ENCODE assay signal across 11 cellular contexts in the genomic region with DNA sequence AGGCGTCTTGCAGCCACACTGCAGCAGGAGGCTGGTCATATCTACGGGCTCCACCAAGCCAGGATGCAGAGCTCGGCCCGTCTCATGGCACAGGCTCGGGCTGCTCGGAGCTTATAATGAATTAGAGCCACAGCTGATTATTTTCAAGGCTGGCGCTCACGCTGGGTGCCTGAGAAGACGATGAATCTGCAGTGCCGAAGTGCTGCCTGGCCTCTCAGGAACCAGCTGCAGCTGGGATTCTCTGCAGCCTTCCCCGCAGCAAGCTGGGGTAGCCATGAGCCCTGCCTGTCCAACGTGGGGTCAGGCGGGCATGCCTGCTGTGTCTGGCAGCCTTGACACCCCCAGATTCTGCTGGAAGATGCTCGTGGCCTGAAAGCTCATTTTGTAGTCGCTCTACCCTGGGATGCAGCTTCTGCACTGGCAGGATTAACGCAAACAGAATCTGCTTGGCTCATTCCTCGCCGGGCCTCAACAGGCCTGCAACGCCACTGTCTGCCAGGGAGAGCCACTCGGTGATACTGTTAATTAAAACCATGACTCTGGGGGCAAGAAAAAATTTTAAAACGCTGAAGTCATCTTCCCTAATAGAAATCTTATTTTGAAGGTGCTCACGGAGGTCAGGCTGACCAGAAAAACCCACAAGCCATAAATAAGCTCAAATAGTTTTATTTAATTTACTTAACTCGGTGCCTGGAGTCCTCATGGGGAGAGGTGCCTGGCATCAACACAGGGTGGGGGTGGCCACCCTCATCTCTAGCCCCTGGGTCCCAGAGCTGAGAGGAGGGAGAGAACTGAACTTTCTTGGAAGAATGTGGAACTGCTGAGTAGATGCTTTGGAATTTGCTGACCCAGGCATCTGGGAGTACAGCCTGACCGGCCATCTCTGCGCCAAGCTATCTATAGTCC.
DNase-seq lines count a peak whose midpoint lies in the region; ATAC-seq and TF ChIP-seq lines count a peak whose summit lies in the region.
"Had no signal": no experiment of that assay in that cellular context is flagged by ENCODE, and none has a peak within 500 bp of the region (broad histone marks: within the 10 kb centered on the region; RNA-seq: fewer than 3 reads in every experiment).

No MANE protein-coding gene starts in this region.

- no peak for ATAC-seq in GM18868 (IDR thresholded peaks at IDR 0.05; ENCODE audit: unreplicated experiment)

- peak overlapping the region; percentile 94 for H3K4me2 ChIP-seq in Loucy (ENCODE audit: low read depth, low read length, poor library complexity, severe bottlenecking)

- H3K27me3 ChIP-seq in AG04450 (ENCODE audit: control insufficient read depth, insufficient read depth, low read length): peaks cover 4% of the 10 kb centered on the region
- H3K27me3 ChIP-seq in Loucy (ENCODE audit: insufficient read depth, low read length, poor library complexity, severe bottlenecking): no peaks in the 10 kb centered on the region
- no peaks in the 10 kb centered on the region for H3K27me3 ChIP-seq in effector memory CD4-positive, alpha-beta T cell (replicated peaks; ENCODE audit: control insufficient read depth, insufficient read depth, low read length, poor library complexity, severe bottlenecking)

- H4K20me1 ChIP-seq in Loucy (ENCODE audit: insufficient read depth, low read length, poor library complexity, severe bottlenecking): peaks cover 26% of the 10 kb centered on the region

- peaks cover 11% of the 10 kb centered on the region for H3K4me1 Mint-ChIP-seq in activated CD4-positive, alpha-beta T cell treated with anti-CD3 and anti-CD28 coated beads, Interleukin-2, amount 10 ng/mL, durations not matched to agents 24 days and 14 days

- TF ChIP-seq CTCF in AG04450 (IDR thresholded peaks at IDR 0.05; ENCODE audit: low read depth, low read length) (no peak), Loucy (conservative IDR thresholded peaks at IDR 0.05; ENCODE audit: low read length) (no peak)

- POLR2A ChIA-PET in AG04450 (lab: Yijun Ruan, JAX): interaction anchor here (0.8 to 1.7 kb wide), 2 partner anchors 13 to 25 kb away, joined by 3 to 7 read pairs; no protein-coding TSS in a partner anchor

- H3K9me3 Mint-ChIP-seq in activated CD4-positive, alpha-beta T cell treated with anti-CD3 and anti-CD28 coated beads, Interleukin-2, amount 10 ng/mL, durations not matched to agents 24 days and 14 days: no peaks in the 10 kb centered on the region

- peaks cover 3% of the 10 kb centered on the region for H3K36me3 Mint-ChIP-seq in activated CD4-positive, alpha-beta T cell treated with anti-CD3 and anti-CD28 coated beads, Interleukin-2, amount 10 ng/mL, durations not matched to agents 24 days and 14 days (ENCODE audit: low read depth)

- peaks cover 93% of the 10 kb centered on the region for H3K79me2 ChIP-seq in Loucy (ENCODE audit: insufficient read depth, low read length)

- H3K4me1 ChIP-seq in Loucy (ENCODE audit: insufficient read depth, low read length, poor library complexity, severe bottlenecking): peaks cover 67% of the 10 kb centered on the region
- H3K4me1 ChIP-seq in effector memory CD4-positive, alpha-beta T cell (ENCODE audit: control insufficient read depth, insufficient read depth, low read length, poor library complexity, severe bottlenecking): peaks cover 18% of the 10 kb centered on the region

- H3F3A ChIP-seq in Loucy (ENCODE audit: low read depth): peaks cover 3% of the 10 kb centered on the region

- no peak overlapping the region for H3K4me3 Mint-ChIP-seq in activated CD4-positive, alpha-beta T cell treated with anti-CD3 and anti-CD28 coated beads, Interleukin-2, amount 10 ng/mL, durations not matched to agents 24 days and 14 days
- H3K4me3 Mint-ChIP-seq: activated CD4-positive, alpha-beta T cell treated with anti-CD3 and anti-CD28 coated beads, Interleukin-2, amount 10 ng/mL, durations not matched to agents 7 days and 5 days had no signal

- H3K9me3 ChIP-seq in AG04450 (ENCODE audit: control insufficient read depth, insufficient read depth, low read length) (peaks cover 8% of the 10 kb centered on the region), Loucy (ENCODE audit: insufficient read depth, low read depth, low read length) (no peaks in the 10 kb centered on the region)
- H3K9me3 ChIP-seq in effector memory CD4-positive, alpha-beta T cell (ENCODE audit: control insufficient read depth, low read length): no peaks in the 10 kb centered on the region

- no peak for DNase-seq in AG04450 (ENCODE audit: low read depth, low spot score)
- DNase-seq in epidermal melanocyte (ENCODE audit: insufficient read length, low spot score): peak; percentile 68
- peak; percentile 33 for DNase-seq in occipital lobe (lab: John Stamatoyannopoulos, UW)
- DNase-seq in effector memory CD4-positive, alpha-beta T cell: no peak
- no peak for DNase-seq in activated CD4-positive, CD25-positive, alpha-beta regulatory T cell treated with anti-CD3 and anti-CD28 coated beads, Interleukin-2, amount 50 U/mL, for 72 hours
- DNase-seq in activated CD4-positive, alpha-beta T cell treated with anti-CD3 and anti-CD28 coated beads, Interleukin-2, amount 10 ng/mL, durations not matched to agents 24 days and 14 days: no peak
- DNase-seq: activated CD4-positive, alpha-beta T cell treated with anti-CD3 and anti-CD28 coated beads, Interleukin-2, amount 10 ng/mL, durations not matched to agents 7 days and 5 days; dermis blood vessel endothelial cell; NCI-H524 treated with DMSO at 0.1 percent for 48 hours had no signal

- H3K9ac ChIP-seq in Loucy (ENCODE audit: low read depth, low read length, poor library complexity, severe bottlenecking): peak overlapping the region; percentile 99

- no peak overlapping the region for H2AFZ ChIP-seq in Loucy (ENCODE audit: low read length)

- intact Hi-C loops in activated CD4-positive, alpha-beta T cell treated with anti-CD3 and anti-CD28 coated beads, Interleukin-2, amount 10 ng/mL, durations not matched to agents 24 days and 14 days (cut with micrococcal nuclease): no loop called here

- peak overlapping the region; percentile 77 for H3K27ac ChIP-seq in AG04450 (ENCODE audit: low read depth, low read length)
- no peak overlapping the region for H3K27ac ChIP-seq in effector memory CD4-positive, alpha-beta T cell (ENCODE audit: insufficient read depth, low read length, poor library complexity, severe bottlenecking)

- H3K9me2 ChIP-seq in Loucy (replicated peaks; ENCODE audit: low read depth, low read length): no peaks in the 10 kb centered on the region

- H3K4me3 ChIP-seq in AG04450 (ENCODE audit: low read depth, low read length): peak overlapping the region; percentile 35
- no peak overlapping the region for H3K4me3 ChIP-seq in Loucy (ENCODE audit: low read length, poor library complexity, severe bottlenecking)
- H3K4me3 ChIP-seq in effector memory CD4-positive, alpha-beta T cell (ENCODE audit: insufficient read depth, low read depth, low read length, poor library complexity, severe bottlenecking): no peak overlapping the region

- CTCF ChIA-PET in AG04450 (lab: Charles Lee): interaction anchor here (1.0 to 1.7 kb wide), 10 partner anchors 9 to 1166 kb away, joined by 3 to 4 read pairs (median 3); partner anchors contain the start of genes FAM217B and PPP1R3D

- H3K36me3 ChIP-seq in Loucy (ENCODE audit: insufficient read depth, low read length): peaks cover 17% of the 10 kb centered on the region; the same call in 1 of the 2 replicates
- H3K36me3 ChIP-seq in effector memory CD4-positive, alpha-beta T cell (ENCODE audit: control insufficient read depth, insufficient read depth, low read length): no peaks in the 10 kb centered on the region

- H3K27ac Mint-ChIP-seq in activated CD4-positive, alpha-beta T cell treated with anti-CD3 and anti-CD28 coated beads, Interleukin-2, amount 10 ng/mL, durations not matched to agents 24 days and 14 days: no peak overlapping the region

- no peaks in the 10 kb centered on the region for H3K27me3 Mint-ChIP-seq in activated CD4-positive, alpha-beta T cell treated with anti-CD3 and anti-CD28 coated beads, Interleukin-2, amount 10 ng/mL, durations not matched to agents 24 days and 14 days
- H3K27me3 Mint-ChIP-seq: activated CD4-positive, alpha-beta T cell treated with anti-CD3 and anti-CD28 coated beads, Interleukin-2, amount 10 ng/mL, durations not matched to agents 7 days and 5 days had no signal

Comparison
In these comparisons a context has a peak if more than half of its experiments do, and no peak if none do; other contexts are left out.
1. DNase-seq: peak in epidermal melanocyte (single experiment) and occipital lobe (single experiment); none in AG04450 (single experiment), effector memory CD4-positive, alpha-beta T cell (0 of 3), activated CD4-positive, CD25-positive, alpha-beta regulatory T cell treated with anti-CD3 and anti-CD28 coated beads, Interleukin-2, amount 50 U/mL, for 72 hours (single experiment) and activated CD4-positive, alpha-beta T cell treated with anti-CD3 and anti-CD28 coated beads, Interleukin-2, amount 10 ng/mL, durations not matched to agents 24 days and 14 days (single experiment).